ENCODE assay signal across 14 cellular contexts in the genomic region with DNA sequence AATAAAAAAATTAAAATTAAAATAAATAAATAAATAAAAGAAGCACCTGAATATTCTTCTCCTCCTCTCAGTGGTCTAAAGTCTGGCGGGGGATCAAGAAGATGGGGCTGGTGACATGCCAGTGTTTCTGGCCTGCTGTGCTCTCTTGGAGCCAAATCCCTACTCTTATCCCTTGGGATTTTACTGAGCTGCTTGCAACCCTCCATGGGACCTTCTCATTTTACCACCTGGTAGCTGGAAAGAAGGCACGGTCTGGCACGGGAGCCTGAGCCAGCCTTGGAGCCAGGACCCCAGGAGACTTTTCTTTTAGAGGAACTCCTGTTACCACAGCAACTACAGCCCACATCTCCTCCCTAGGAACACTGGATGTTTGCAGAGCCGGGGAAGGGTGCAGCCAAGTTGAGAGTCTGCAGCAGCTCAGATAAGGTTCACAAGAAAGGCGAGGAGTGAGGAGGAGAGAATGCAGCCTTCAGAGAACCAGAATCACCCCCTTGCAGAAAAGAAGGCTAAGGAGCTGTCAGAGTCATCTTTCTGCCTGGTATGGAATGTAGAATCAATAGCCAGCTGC. TPM values are rescaled to one million over a fixed set of nuclear protein-coding genes. Genes with fewer than 3 reads are reported as not detected.
A peak's percentile ranks its signal among the peaks of the same experiment; 100 is the strongest.
DNase-seq lines count a peak whose midpoint lies in the region; ATAC-seq, FAIRE-seq and TF ChIP-seq lines count a peak whose summit lies in the region.
"Had no signal": no experiment of that assay in that cellular context is flagged by ENCODE, and none has a peak within 500 bp of the region (broad histone marks: within the 10 kb centered on the region; RNA-seq: fewer than 3 reads in every experiment).

No MANE protein-coding gene starts in this region.

- H3K4me3 ChIP-seq in K562: no peak overlapping the region
- H3K4me3 ChIP-seq: ascending aorta, SK-N-MC had no signal

- FAIRE-seq in K562 (lab: Jason Lieb, UNC): no peak

- H3K9me1 ChIP-seq in K562 (ENCODE audit: control insufficient read depth, insufficient read depth, low read length): no peaks in the 10 kb centered on the region

- H3K27me3 ChIP-seq in K562 (ENCODE audit: control insufficient read depth in 2 of 2, insufficient read depth in 2 of 2, low read length in 2 of 2): peaks cover 34 to 65% of the 10 kb centered on the region in 2 experiments
- H3K27me3 ChIP-seq: ascending aorta had no signal

- H3K4me1 ChIP-seq in K562 (replicated peaks in 1 of 2; ENCODE audit: control insufficient read depth in 2 of 2, insufficient read depth in 2 of 2, low read length in 2 of 2): peaks cover 0 to 6% of the 10 kb centered on the region in 2 experiments; a peak in 1 of 5 replicates
- H3K4me1 ChIP-seq: ascending aorta had no signal

- no peak for DNase-seq in activated naive CD4-positive, alpha-beta T cell treated with anti-CD3 and anti-CD28 coated beads, Interleukin-2, amount 10 ng/mL, durations not matched to agents 7 days and 5 days
- DNase-seq in activated naive CD4-positive, alpha-beta T cell (lab: John Stamatoyannopoulos, UW): no peak
- peak; percentile 80 for DNase-seq in OCI-M1 (lab: John Stamatoyannopoulos, UW)
- peak in 2 of 4 experiments; percentile 58 to 63 for DNase-seq in K562 (ENCODE audit: extremely low read depth in 1 of 4, low spot score in 3 of 4)
- no peak for DNase-seq in stimulated activated naive CD8-positive, alpha-beta T cell treated with anti-CD3 and anti-CD28 coated beads, Interleukin-15, amount 100 ng/mL, for 72 hours
- no peak for DNase-seq in HuH-7.5 (ENCODE audit: low spot score)
- no peak for DNase-seq in stimulated activated CD4-positive, alpha-beta T cell treated with anti-CD3 and anti-CD28 coated beads, Interleukin-2, amount 100 ng/mL, for 48 hours
- DNase-seq: C1 segment of cervical spinal cord; foreskin melanocyte; GF-D8; NK-92 treated with Interleukin-12 subunit alpha and Interleukin-12 subunit beta, amount 100 ng/mL, for 24 hours had no signal

- H3K36me3 ChIP-seq in K562 (ENCODE audit: control insufficient read depth, insufficient read depth, low read length): no peaks in the 10 kb centered on the region
- H3K36me3 ChIP-seq: ascending aorta had no signal

- no TSS peak for BruUV-seq in K562 (replicated peaks; lab: Mats Ljungman, UMichigan)

- CTCF ChIA-PET in activated naive CD4-positive, alpha-beta T cell treated with anti-CD3 and anti-CD28 coated beads, Interleukin-2, amount 10 ng/mL, durations not matched to agents 7 days and 5 days (lab: Charles Lee): interaction anchor here (0.8 to 1.8 kb wide), 4 partner anchors 12 to 94 kb away, joined by 3 to 6 read pairs (median 4); no protein-coding TSS in a partner anchor
- CTCF ChIA-PET in K562 (lab: Yijun Ruan, JAX; ENCODE audit: low intra/inter-chr PET ratio): no interaction called here

- TF ChIP-seq CTCF in K562 (IDR thresholded peaks at IDR 0.05 in 2 of 3, conservative IDR thresholded peaks at IDR 0.05 in 1 of 3; ENCODE audit: insufficient read depth in 2 of 3, low read depth in 1 of 3, low read length in 3 of 3): no peak

- H3K36me3 Mint-ChIP-seq in activated naive CD4-positive, alpha-beta T cell treated with anti-CD3 and anti-CD28 coated beads, Interleukin-2, amount 10 ng/mL, durations not matched to agents 7 days and 5 days: peaks cover 73% of the 10 kb centered on the region

- peak overlapping the region; percentile 55 for H3K4me3 Mint-ChIP-seq in activated naive CD4-positive, alpha-beta T cell treated with anti-CD3 and anti-CD28 coated beads, Interleukin-2, amount 10 ng/mL, durations not matched to agents 7 days and 5 days
- peak overlapping the region; percentile 51 to 85 for H3K4me3 Mint-ChIP-seq in stimulated activated naive CD8-positive, alpha-beta T cell treated with anti-CD3 and anti-CD28 coated beads, Interleukin-15, amount 100 ng/mL, for 72 hours

- H3K79me2 ChIP-seq in K562 (ENCODE audit: control insufficient read depth, insufficient read depth, low read length): no peaks in the 10 kb centered on the region

- no peak for TF ChIP-seq POLR2A in K562 (conservative IDR thresholded peaks at IDR 0.05)

- no peak overlapping the region for H2AFZ ChIP-seq in K562 (ENCODE audit: low read depth, low read length)

- intact Hi-C loops in K562 (cut with micrococcal nuclease): no loop called here

- peak; percentile 81 for ATAC-seq in K562
- ATAC-seq in stimulated activated naive CD8-positive, alpha-beta T cell treated with anti-CD3 and anti-CD28 coated beads, Interleukin-15, amount 100 ng/mL, for 72 hours: no peak
- ATAC-seq in GM19455 (IDR thresholded peaks at IDR 0.05; ENCODE audit: unreplicated experiment): no peak

- H3K9me3 Mint-ChIP-seq in activated naive CD4-positive, alpha-beta T cell treated with anti-CD3 and anti-CD28 coated beads, Interleukin-2, amount 10 ng/mL, durations not matched to agents 7 days and 5 days: no peaks in the 10 kb centered on the region
- H3K9me3 Mint-ChIP-seq in stimulated activated naive CD8-positive, alpha-beta T cell treated with anti-CD3 and anti-CD28 coated beads, Interleukin-15, amount 100 ng/mL, for 72 hours: no peaks in the 10 kb centered on the region

- H3K27me3 Mint-ChIP-seq in activated naive CD4-positive, alpha-beta T cell treated with anti-CD3 and anti-CD28 coated beads, Interleukin-2, amount 10 ng/mL, durations not matched to agents 7 days and 5 days: no peaks in the 10 kb centered on the region
- no peaks in the 10 kb centered on the region for H3K27me3 Mint-ChIP-seq in stimulated activated naive CD8-positive, alpha-beta T cell treated with anti-CD3 and anti-CD28 coated beads, Interleukin-15, amount 100 ng/mL, for 72 hours

- no peak overlapping the region for H3K27ac ChIP-seq in K562 (ENCODE audit: extremely low read depth, low read depth, low read length)
- H3K27ac ChIP-seq: ascending aorta, SK-N-MC had no signal

- no peaks in the 10 kb centered on the region for H3K9me3 ChIP-seq in K562 (replicated peaks; ENCODE audit: control insufficient read depth, insufficient read depth, low read depth, low read length)
- H3K9me3 ChIP-seq: ascending aorta had no signal

- H3K27ac Mint-ChIP-seq in activated naive CD4-positive, alpha-beta T cell treated with anti-CD3 and anti-CD28 coated beads, Interleukin-2, amount 10 ng/mL, durations not matched to agents 7 days and 5 days: peak overlapping the region; percentile 82
- H3K27ac Mint-ChIP-seq in stimulated activated naive CD8-positive, alpha-beta T cell treated with anti-CD3 and anti-CD28 coated beads, Interleukin-15, amount 100 ng/mL, for 72 hours: peak overlapping the region in 1 of 2 donors; percentile 72

- H3K9ac ChIP-seq in K562 (ENCODE audit: insufficient read depth in 1 of 2, low read depth in 2 of 2, low read length in 2 of 2): no peak overlapping the region

- WGBS in K562 (ENCODE audit: insufficient coverage, low coverage, missing lambda C conversion rate): 2% methylated on average over 5 of the region's 5 CpGs

- TF ChIP-seq EP300 in K562 (IDR thresholded peaks at IDR 0.05; ENCODE audit: low read length): no peak

- H4K20me1 ChIP-seq in K562 (replicated peaks; ENCODE audit: control insufficient read depth, insufficient read depth, low read length): peaks cover 7% of the 10 kb centered on the region; the same call in 1 of the 2 replicates

- H3K4me2 ChIP-seq in K562 (ENCODE audit: insufficient read depth, low read length): no peak overlapping the region

- peaks cover 84% of the 10 kb centered on the region for H3K4me1 Mint-ChIP-seq in activated naive CD4-positive, alpha-beta T cell treated with anti-CD3 and anti-CD28 coated beads, Interleukin-2, amount 10 ng/mL, durations not matched to agents 7 days and 5 days
- H3K4me1 Mint-ChIP-seq in stimulated activated naive CD8-positive, alpha-beta T cell treated with anti-CD3 and anti-CD28 coated beads, Interleukin-15, amount 100 ng/mL, for 72 hours: peaks cover 88% of the 10 kb centered on the region

- TF ChIP-seq RAD21 in K562 (CRISPR knock-in tag; conservative IDR thresholded peaks at IDR 0.05 in 1 of 2, IDR thresholded peaks at IDR 0.05 in 1 of 2): no peak

- in situ Hi-C loops in K562 (cut with MboI): no loop called here

- POLR2A ChIA-PET in K562 (lab: Yijun Ruan, JAX): interaction anchor here (0.7 to 1.1 kb wide), 3 partner anchors 30 to 88 kb away, joined by 3 to 4 read pairs (median 4); no protein-coding TSS in a partner anchor

RNA-seq across cellular contexts. Expression of a gene that starts 21.4 kb away (rescaled TPM):
- total RNA-seq in K562 (2011; cell fraction: chromatin; rRNA removed; ENCODE audit: low replicate concordance): not detected in 2 replicates
- total RNA-seq in K562 (2011; cell fraction: nucleolus; rRNA removed): not detected in 2 replicates
- total RNA-seq in K562 (2011; cell fraction: nucleoplasm; rRNA removed): not detected in 2 replicates
- not detected in 2 replicates for total RNA-seq in K562 (2014; rRNA removed)
- not detected in 2 replicates for total RNA-seq in K562 (2014; rRNA removed; fragmentation: Illumina TruSeq; extraction: Trizol)
- total RNA-seq in K562 (2015; rRNA removed; fragmentation: Illumina TruSeq; extraction: Trizol): not detected in 2 replicates
- total RNA-seq in K562 (2021): 0.84 and 1.5 TPM in 2 replicates
- not detected in 2 replicates for polyA plus RNA-seq in K562 (2011; rRNA removed)
- not detected in 2 replicates for polyA plus RNA-seq in K562 (2011; cell fraction: cytosol; rRNA removed)
- not detected in 2 replicates for polyA plus RNA-seq in K562 (2011; cell fraction: nucleus; rRNA removed)
- polyA plus RNA-seq in K562 (2012): not detected in 2 replicates
- polyA plus RNA-seq in K562 (2014; fragmentation: Illumina TruSeq; extraction: Trizol): not detected in 2 replicates
- not detected for polyA plus RNA-seq in K562 (2014; fragmentation: Nextera tagmentation; extraction: Ambion mirVana)
- polyA plus RNA-seq in K562 (2014; rRNA removed): not detected in 2 replicates
- not detected in 2 replicates for polyA minus RNA-seq in K562 (2011; rRNA and poly(A)+ RNA removed)
- not detected in 2 replicates for polyA minus RNA-seq in K562 (2011; cell fraction: cytosol; rRNA and poly(A)+ RNA removed)
- not detected in 2 replicates for polyA minus RNA-seq in K562 (2011; cell fraction: nucleus; rRNA and poly(A)+ RNA removed)
- total RNA-seq: ascending aorta had no signal

RNA-seq across cellular contexts. Expression of a gene that starts 41.0 kb away (rescaled TPM):
- total RNA-seq in K562 (2011; cell fraction: chromatin; rRNA removed; ENCODE audit: low replicate concordance): not detected in 2 replicates
- total RNA-seq in K562 (2011; cell fraction: nucleolus; rRNA removed): not detected in 2 replicates
- total RNA-seq in K562 (2011; cell fraction: nucleoplasm; rRNA removed): not detected in 2 replicates
- total RNA-seq in K562 (2014; rRNA removed) (not detected in 2 replicates), K562 (2014; rRNA removed; fragmentation: Illumina TruSeq; extraction: Trizol) (not detected in 2 replicates), K562 (2015; rRNA removed; fragmentation: Illumina TruSeq; extraction: Trizol) (not detected in 2 replicates), K562 (2021) (0.27 and 0.45 TPM in 2 replicates)
- polyA plus RNA-seq in K562 (2011; rRNA removed) (not detected in 2 replicates), K562 (2014; fragmentation: Illumina TruSeq; extraction: Trizol) (not detected in 2 replicates), K562 (2014; fragmentation: Nextera tagmentation; extraction: Ambion mirVana) (not detected), K562 (2014; rRNA removed) (0.07 TPM in 1 of 2 replicates, not detected in the other)
- not detected in 2 replicates for polyA plus RNA-seq in K562 (2011; cell fraction: cytosol; rRNA removed)
- not detected in 2 replicates for polyA plus RNA-seq in K562 (2011; cell fraction: nucleus; rRNA removed)
- not detected in 2 replicates for polyA plus RNA-seq in K562 (2012)
- polyA minus RNA-seq in K562 (2011; rRNA and poly(A)+ RNA removed): not detected in 2 replicates
- polyA minus RNA-seq in K562 (2011; cell fraction: cytosol; rRNA and poly(A)+ RNA removed): not detected in 2 replicates
- polyA minus RNA-seq in K562 (2011; cell fraction: nucleus; rRNA and poly(A)+ RNA removed): not detected in 2 replicates
